9 cellular contexts compared by ENCODE assay signal in the genomic region with DNA sequence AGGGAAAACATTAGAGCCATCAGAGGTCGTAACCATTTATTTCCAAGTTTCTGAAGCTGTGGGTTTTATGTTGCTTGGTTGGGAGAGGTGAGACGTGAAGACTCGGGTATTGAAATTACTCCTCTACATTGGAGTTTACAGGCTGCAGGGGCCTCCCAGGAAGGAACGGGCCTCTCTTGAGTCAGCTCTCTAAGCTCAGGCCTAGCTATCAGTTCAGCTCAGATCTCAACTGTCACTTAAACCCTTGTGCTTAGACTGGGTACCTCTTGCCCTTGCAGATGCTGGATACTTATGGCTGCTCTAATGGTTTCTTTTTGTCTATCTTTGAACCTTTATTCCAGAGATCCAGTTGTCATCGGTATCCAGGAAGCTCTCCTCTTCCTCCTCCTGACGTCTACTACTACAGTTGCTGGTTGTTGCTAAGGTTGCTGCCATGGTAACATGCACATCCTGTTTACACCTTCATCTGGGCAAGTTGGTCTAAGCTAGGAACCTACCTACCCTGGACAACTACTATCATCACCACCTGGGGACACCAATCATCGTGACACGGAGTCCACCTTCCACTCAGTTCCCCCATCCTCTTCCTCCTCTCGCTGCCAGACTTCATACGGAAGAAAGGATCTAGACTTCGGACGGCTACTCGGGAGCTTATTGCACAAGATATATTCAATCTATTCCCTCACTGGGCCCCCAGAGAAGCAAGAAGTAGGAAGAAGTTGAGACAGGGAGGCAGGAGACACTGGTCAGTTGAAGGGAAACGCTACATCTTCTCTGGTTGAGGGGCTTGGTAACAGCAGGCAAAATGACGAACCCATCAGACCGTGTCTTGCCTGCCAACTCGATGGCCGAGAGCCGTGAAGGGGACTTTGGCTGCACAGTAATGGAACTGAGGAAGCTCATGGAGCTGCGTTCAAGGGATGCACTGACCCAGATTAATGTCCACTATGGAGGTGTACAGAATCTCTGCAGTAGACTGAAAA. TPM values are rescaled to one million over a fixed set of nuclear protein-coding genes. Genes with fewer than 3 reads are reported as not detected.
DNase-seq lines count a peak whose midpoint lies in the region; ATAC-seq and TF ChIP-seq lines count a peak whose summit lies in the region.
"Had no signal": no experiment of that assay in that cellular context is flagged by ENCODE, and none has a peak within 500 bp of the region (broad histone marks: within the 10 kb centered on the region; RNA-seq: fewer than 3 reads in every experiment).

No MANE protein-coding gene starts in this region.

- peaks cover 47% of the 10 kb centered on the region for H3K36me3 Mint-ChIP-seq in activated naive CD8-positive, alpha-beta T cell treated with anti-CD3 and anti-CD28 coated beads, Interleukin-2, amount 10 ng/mL, durations not matched to agents 7 days and 5 days

- H3K27ac Mint-ChIP-seq in activated naive CD8-positive, alpha-beta T cell treated with anti-CD3 and anti-CD28 coated beads, Interleukin-2, amount 10 ng/mL, durations not matched to agents 7 days and 5 days: peak overlapping the region; percentile 82

- H2AFZ ChIP-seq in DND-41 (ENCODE audit: low read depth, low read length): no peak overlapping the region

- H3K4me2 ChIP-seq in DND-41 (ENCODE audit: insufficient read depth, low read length): no peak overlapping the region

- no peak overlapping the region for H3K9ac ChIP-seq in DND-41 (ENCODE audit: low read depth, low read length)

- POLR2A ChIA-PET in activated naive CD8-positive, alpha-beta T cell treated with anti-CD3 and anti-CD28 coated beads, Interleukin-2, amount 10 ng/mL, durations not matched to agents 7 days and 5 days (lab: Charles Lee): interaction anchor here (0.5 to 1.7 kb wide), 6 partner anchors 9 to 1342 kb away, joined by 3 to 12 read pairs (median 5); partner anchors contain the start of gene ATP2B4

- H3K27me3 ChIP-seq in DND-41 (ENCODE audit: insufficient read depth, low read length, poor library complexity) (no peaks in the 10 kb centered on the region), Peyer's patch (no peaks in the 10 kb centered on the region)
- H3K27me3 ChIP-seq: pancreas had no signal

- H3K9me3 Mint-ChIP-seq in activated naive CD8-positive, alpha-beta T cell treated with anti-CD3 and anti-CD28 coated beads, Interleukin-2, amount 10 ng/mL, durations not matched to agents 7 days and 5 days: no peaks in the 10 kb centered on the region

- H3K36me3 ChIP-seq in DND-41 (ENCODE audit: insufficient read depth, low read length): peaks cover 73% of the 10 kb centered on the region
- H3K36me3 ChIP-seq in Peyer's patch: peaks cover 0 to 9% (median 0%) of the 10 kb centered on the region in 3 donors
- H3K36me3 ChIP-seq: pancreas had no signal

- ATAC-seq in DND-41 (ENCODE audit: insufficient read depth, low read depth) (peak; percentile 48), GM21737 (IDR thresholded peaks at IDR 0.05; ENCODE audit: unreplicated experiment) (no peak), HG03045 (IDR thresholded peaks at IDR 0.05; ENCODE audit: unreplicated experiment) (no peak)
- ATAC-seq in activated naive CD8-positive, alpha-beta T cell treated with anti-CD3 and anti-CD28 coated beads, Interleukin-2, amount 10 ng/mL, durations not matched to agents 7 days and 5 days (ENCODE audit: low read depth): peak; percentile 91

- H3K79me2 ChIP-seq in DND-41 (ENCODE audit: insufficient read depth, low read length): peaks cover 78% of the 10 kb centered on the region

- H3K4me3 ChIP-seq in DND-41 (ENCODE audit: low read depth in 1 of 2, low read length in 2 of 2): no peak overlapping the region
- no peak overlapping the region for H3K4me3 ChIP-seq in Peyer's patch
- H3K4me3 ChIP-seq: pancreas had no signal

- H3K4me1 ChIP-seq in DND-41 (ENCODE audit: insufficient read depth, low read length) (no peaks in the 10 kb centered on the region), Peyer's patch (peaks cover 0 to 12% (median 2%) of the 10 kb centered on the region in 4 donors)

- TF ChIP-seq POLR2A in Peyer's patch (IDR thresholded peaks at IDR 0.05): no peak

- H3K27ac ChIP-seq in DND-41 (ENCODE audit: low read length) (peak overlapping the region; percentile 60), Peyer's patch (peak overlapping the region in 2 of 4 donors; percentile 40 to 50)
- H3K27ac ChIP-seq: pancreas had no signal

- H3K4me1 Mint-ChIP-seq in activated naive CD8-positive, alpha-beta T cell treated with anti-CD3 and anti-CD28 coated beads, Interleukin-2, amount 10 ng/mL, durations not matched to agents 7 days and 5 days: peaks cover 29% of the 10 kb centered on the region

- H4K20me1 ChIP-seq in DND-41 (ENCODE audit: insufficient read depth, low read length): peaks cover 19% of the 10 kb centered on the region; the same call in 1 of the 2 replicates

- H3K9me3 ChIP-seq in DND-41 (ENCODE audit: insufficient read depth, low read length, severe bottlenecking) (no peaks in the 10 kb centered on the region), Peyer's patch (no peaks in the 10 kb centered on the region)
- H3K9me3 ChIP-seq: pancreas had no signal

- TF ChIP-seq CTCF in DND-41 (IDR thresholded peaks at IDR 0.05; ENCODE audit: borderline replicate concordance, extremely low read depth, low read length, poor library complexity, severe bottlenecking) (no peak), Peyer's patch (IDR thresholded peaks at IDR 0.05) (no peak)

- H3K4me3 Mint-ChIP-seq in activated naive CD8-positive, alpha-beta T cell treated with anti-CD3 and anti-CD28 coated beads, Interleukin-2, amount 10 ng/mL, durations not matched to agents 7 days and 5 days: peak overlapping the region; percentile 26

- DNase-seq in DND-41: peak; percentile 34
- peak in 2 of 3 donors; percentile 56 to 79 for DNase-seq in Peyer's patch
- peak; percentile 48 for DNase-seq in activated naive CD8-positive, alpha-beta T cell treated with anti-CD3 and anti-CD28 coated beads, Interleukin-2, amount 10 ng/mL, durations not matched to agents 7 days and 5 days
- DNase-seq in renal cortical epithelial cell (ENCODE audit: low read depth): peak; percentile 16
- DNase-seq in NCI-H187 treated with DMSO at 0.1 percent for 48 hours (lab: John Stamatoyannopoulos, UW): no peak
- no peak for DNase-seq in nucleus accumbens (lab: John Stamatoyannopoulos, UW)
- DNase-seq: pancreas had no signal

- H3K27me3 Mint-ChIP-seq in activated naive CD8-positive, alpha-beta T cell treated with anti-CD3 and anti-CD28 coated beads, Interleukin-2, amount 10 ng/mL, durations not matched to agents 7 days and 5 days: no peaks in the 10 kb centered on the region

RNA-seq across cellular contexts. Expression of gene ATP2B4, which starts 56.1 kb away (rescaled TPM):
- total RNA-seq in Peyer's patch (10 to 100 TPM; 36.3 to 78.4 (median 59.7) TPM), renal cortical epithelial cell (59.4 and 131 TPM in 2 replicates)
- 10 to 100 TPM; 64.5 to 67.2 TPM for total RNA-seq in activated naive CD8-positive, alpha-beta T cell treated with anti-CD3 and anti-CD28 coated beads, Interleukin-2, amount 10 ng/mL, durations not matched to agents 7 days and 5 days

Comparison
In these comparisons a context has a peak if more than half of its experiments do, and no peak if none do; other contexts are left out.
1. ATAC-seq: peak in DND-41 (single experiment) and activated naive CD8-positive, alpha-beta T cell treated with anti-CD3 and anti-CD28 coated beads, Interleukin-2, amount 10 ng/mL, durations not matched to agents 7 days and 5 days (single experiment); none in GM21737 (single experiment) and HG03045 (single experiment).
2. DNase-seq: peak in DND-41 (single experiment), Peyer's patch (2 of 3), activated naive CD8-positive, alpha-beta T cell treated with anti-CD3 and anti-CD28 coated beads, Interleukin-2, amount 10 ng/mL, durations not matched to agents 7 days and 5 days (single experiment) and renal cortical epithelial cell (single experiment); none in NCI-H187 treated with DMSO at 0.1 percent for 48 hours (single experiment) and nucleus accumbens (0 of 56).